ENCODE assay signal across 8 cellular contexts in the genomic region with DNA sequence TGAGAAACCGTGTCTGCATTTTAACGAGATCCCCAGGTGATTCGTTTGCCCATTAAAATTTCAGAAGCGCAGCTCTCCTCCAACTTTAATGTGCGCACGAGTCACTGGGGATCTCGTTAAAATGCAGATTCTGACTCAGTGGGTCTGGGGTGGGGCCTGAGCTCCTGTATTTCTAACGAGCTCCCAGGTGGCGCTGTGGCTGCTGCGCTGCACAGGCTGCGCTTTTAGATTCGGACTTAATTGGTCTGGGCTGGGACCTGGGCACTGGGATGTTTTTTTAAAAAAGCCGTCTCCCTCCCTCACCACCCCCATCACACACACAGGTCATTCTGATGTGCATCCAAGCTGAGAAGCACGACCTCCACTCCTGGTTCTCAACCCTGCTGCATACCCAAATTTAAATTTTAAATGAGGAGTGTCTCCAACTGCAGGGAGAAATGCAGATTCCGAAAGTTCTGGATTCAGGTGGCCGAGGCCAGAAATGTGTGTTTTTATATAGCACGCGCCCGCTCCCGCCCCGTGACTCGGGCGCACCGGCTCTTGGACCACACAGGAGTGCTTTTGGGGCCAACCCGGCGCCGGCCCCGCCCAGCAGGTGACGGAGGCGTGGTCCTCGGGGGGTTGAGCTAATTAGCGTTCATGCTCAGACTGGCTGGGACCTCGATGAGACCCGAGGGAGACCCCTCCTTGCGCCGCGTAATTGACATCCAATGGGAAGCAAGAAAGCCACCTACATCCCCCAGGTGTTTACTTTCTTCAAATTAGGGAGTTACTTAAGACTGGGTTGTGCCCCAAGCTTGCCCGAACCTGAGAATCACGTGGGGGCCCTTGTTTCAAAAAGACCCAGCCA.
A peak's percentile ranks its signal among the peaks of the same experiment; 100 is the strongest.
DNase-seq lines count a peak whose midpoint lies in the region; ATAC-seq, FAIRE-seq and TF ChIP-seq lines count a peak whose summit lies in the region.

No MANE protein-coding gene starts in this region.

- H3K27ac ChIP-seq in HepG2 (ENCODE audit: extremely low read length, insufficient read depth, low read length) (no peak overlapping the region), tibial artery (no peak overlapping the region)

- TF ChIP-seq CTCF in cardiac fibroblast (IDR thresholded peaks at IDR 0.05; ENCODE audit: low read depth, low read length) (peak; percentile 27), HepG2 (CRISPR knock-in tag; IDR thresholded peaks at IDR 0.05) (no peak), tibial artery (IDR thresholded peaks at IDR 0.05) (no peak)

- H3K9me3 ChIP-seq in HepG2 (ENCODE audit: low read length) = no peaks in the 10 kb centered on the region
- H3K9me3 ChIP-seq in tibial artery = no peaks in the 10 kb centered on the region

- FAIRE-seq in HepG2 (lab: Jason Lieb, UNC) = no peak

- no peak for TF ChIP-seq RAD21 in HepG2 (CRISPR knock-in tag; IDR thresholded peaks at IDR 0.05)

- no peaks in the 10 kb centered on the region for H3K36me3 ChIP-seq in HepG2 (replicated peaks in 1 of 2; ENCODE audit: control insufficient read depth in 1 of 2, insufficient read depth in 2 of 2, low read length in 2 of 2)
- peaks cover 0 to 4% (median 0%) of the 10 kb centered on the region in 3 donors for H3K36me3 ChIP-seq in tibial artery

- H3K4me1 ChIP-seq in HepG2 (ENCODE audit: insufficient read depth, low read length) (no peaks in the 10 kb centered on the region), tibial artery (peaks cover 0 to 29% (median 24%) of the 10 kb centered on the region in 4 donors)

- no peaks in the 10 kb centered on the region for H3K79me2 ChIP-seq in HepG2 (ENCODE audit: insufficient read depth, low read length)

- no peak for TF ChIP-seq EP300 in HepG2 (IDR thresholded peaks at IDR 0.05; ENCODE audit: low read depth in 2 of 2, low read length in 2 of 2)
- no peak for TF ChIP-seq EP300 in HepG2 (CRISPR knock-in tag; IDR thresholded peaks at IDR 0.05; ENCODE audit: borderline replicate concordance)

- BruUV-seq in HepG2 (replicated peaks; lab: Mats Ljungman, UMichigan) = no TSS peak

- intact Hi-C loops in HepG2 (cut with micrococcal nuclease; ENCODE audit: unreplicated experiment) = no loop called here
- intact Hi-C loops in tibial artery (cut with DNase I; ENCODE audit: low total_unique reads) = no loop called here

- no peak for TF ChIP-seq POLR2A in HepG2 (IDR thresholded peaks at IDR 0.05; ENCODE audit: insufficient read depth in 1 of 2, low read depth in 2 of 2, low read length in 2 of 2)

- H3K27me3 ChIP-seq in HepG2 (ENCODE audit: control insufficient read depth in 1 of 2, insufficient read depth in 2 of 2, low read length in 2 of 2) (no peaks in the 10 kb centered on the region), tibial artery (peaks cover 0 to 31% of the 10 kb centered on the region in 2 donors)

- WGBS in HepG2 (ENCODE audit: low lambda C conversion rate) = 88% methylated on average over 39 of the region's 39 CpGs

- no peak overlapping the region for H3K4me2 ChIP-seq in HepG2 (ENCODE audit: low read depth, low read length)

- H3K4me3 ChIP-seq in cardiac fibroblast (replicated peaks in 1 of 2; ENCODE audit: low read depth in 2 of 2, low read length in 2 of 2) (peak overlapping the region; percentile 52 to 58), HepG2 (replicated peaks in 1 of 3; ENCODE audit: insufficient read depth in 1 of 3, low read depth in 2 of 3, low read length in 3 of 3) (no peak overlapping the region), tibial artery (peak overlapping the region; percentile 38 to 51)

- in situ Hi-C loops in HepG2 (cut with HindIII; ENCODE audit: extremely low pct_ligation_motif_present, low pct_unique_long_range_greater_than_20kb) = no loop called here

- POLR2A ChIA-PET in HepG2 (lab: Yijun Ruan, JAX) = no interaction called here

- no peak overlapping the region for H2AFZ ChIP-seq in HepG2 (ENCODE audit: low read length)

- no peak overlapping the region for H3K9ac ChIP-seq in HepG2 (ENCODE audit: insufficient read depth, low read depth, low read length)

- no peak for ATAC-seq in HepG2
- no peak for ATAC-seq in HG02610 (IDR thresholded peaks at IDR 0.05; ENCODE audit: unreplicated experiment)

- CTCF ChIA-PET in HepG2 (lab: Yijun Ruan, JAX; ENCODE audit: low intra/inter-chr PET ratio, low total read pairs) = no interaction called here

- peak; percentile 23 for DNase-seq in activated naive CD4-positive, alpha-beta T cell treated with Interleukin-2 at 50 U/mL for 16 hours
- DNase-seq in activated naive CD4-positive, alpha-beta T cell (lab: John Stamatoyannopoulos, UW) = no peak
- DNase-seq in cardiac fibroblast (ENCODE audit: low read depth in 2 of 2) (peak; percentile 27 to 53), HepG2 (ENCODE audit: low spot score) (no peak), tibial artery (no peak), T-helper 1 cell (no peak)
- DNase-seq in NK-92 treated with Interleukin-12 subunit alpha and Interleukin-12 subunit beta, amount 100 ng/mL, for 24 hours (lab: John Stamatoyannopoulos, UW) = no peak

- H4K20me1 ChIP-seq in HepG2 (ENCODE audit: insufficient read depth, low read length) = no peaks in the 10 kb centered on the region

TF ChIP-seq in HepG2, 621 proteins besides CTCF, POLR2A, EP300 and RAD21:
- no peak for TF ChIP-seq SRF (IDR thresholded peaks at IDR 0.05; ENCODE audit: low read depth, low read length)
- no peak for TF ChIP-seq ZSCAN22 (CRISPR knock-in tag; IDR thresholded peaks at IDR 0.05)
- peak; percentile 35; the same call in 1 of the 2 replicates for TF ChIP-seq ZNF678 (CRISPR knock-in tag; IDR thresholded peaks at IDR 0.05)
- TF ChIP-seq AFF4 (CRISPR knock-in tag; IDR thresholded peaks at IDR 0.05) = no peak

Comparison
In these comparisons a context has a peak if more than half of its experiments do, and no peak if none do; other contexts are left out.
1. DNase-seq: peak in activated naive CD4-positive, alpha-beta T cell treated with Interleukin-2 at 50 U/mL for 16 hours (single experiment) and cardiac fibroblast (2 of 2); none in activated naive CD4-positive, alpha-beta T cell (0 of 4), HepG2 (single experiment), tibial artery (0 of 2), T-helper 1 cell (0 of 5) and NK-92 treated with Interleukin-12 subunit alpha and Interleukin-12 subunit beta, amount 100 ng/mL, for 24 hours (single experiment).
2. H3K4me3 ChIP-seq: peak in cardiac fibroblast (2 of 2) and tibial artery (2 of 2); none in HepG2 (0 of 3).